ENCODE assay signal across 21 cellular contexts in the genomic region with DNA sequence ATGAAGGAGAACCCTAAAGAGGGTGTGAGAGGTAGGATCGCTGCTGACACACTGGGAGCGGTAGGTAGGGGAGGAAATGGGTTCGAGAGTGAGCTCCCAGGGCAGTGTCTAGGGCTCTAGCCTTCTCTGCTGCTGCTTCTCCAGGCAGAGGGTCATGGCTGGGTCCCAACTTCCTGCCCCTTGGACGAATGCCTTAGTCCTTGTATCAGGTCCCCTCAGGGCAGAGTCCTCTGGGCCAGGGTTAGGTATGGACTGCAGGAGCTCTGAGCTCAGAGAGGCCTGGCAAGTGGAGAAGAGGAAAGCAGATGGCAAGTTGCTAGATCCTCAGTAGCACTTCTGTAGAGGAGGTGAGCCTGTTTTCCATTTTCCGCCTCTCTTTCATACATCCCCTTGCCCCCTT. TPM values are rescaled to one million over a fixed set of nuclear protein-coding genes. Genes with fewer than 3 reads are reported as not detected.
DNase-seq lines count a peak whose midpoint lies in the region; ATAC-seq, FAIRE-seq and TF ChIP-seq lines count a peak whose summit lies in the region.
"Had no signal": no experiment of that assay in that cellular context is flagged by ENCODE, and none has a peak within 500 bp of the region (broad histone marks: within the 10 kb centered on the region; RNA-seq: fewer than 3 reads in every experiment).

No MANE protein-coding gene starts in this region.

- H3K36me3 Mint-ChIP-seq in neural crest cell (ENCODE audit: low read depth): no peaks in the 10 kb centered on the region
- H3K36me3 Mint-ChIP-seq: CD8-positive, alpha-beta T cell had no signal

- H3K4me3 ChIP-seq in right atrium auricular region (no peak overlapping the region), uterus (no peak overlapping the region)
- H3K4me3 ChIP-seq: prostate gland, vagina had no signal

- H3K9me3 Mint-ChIP-seq in neural crest cell: no peaks in the 10 kb centered on the region
- H3K9me3 Mint-ChIP-seq: CD8-positive, alpha-beta T cell had no signal

- H3K27me3 ChIP-seq in right atrium auricular region (no peaks in the 10 kb centered on the region), uterus (no peaks in the 10 kb centered on the region)
- H3K27me3 ChIP-seq: vagina had no signal

- TF ChIP-seq POLR2A in uterus (IDR thresholded peaks at IDR 0.05): no peak

- DNase-seq in right atrium auricular region (ENCODE audit: low spot score): no peak
- DNase-seq in left cardiac atrium: no peak
- no peak for DNase-seq in caudate nucleus (lab: John Stamatoyannopoulos, UW)
- DNase-seq in neural crest cell (ENCODE audit: low read depth, low spot score): no peak
- no peak for DNase-seq in uterus
- no peak for DNase-seq in NCI-H1930 (lab: John Stamatoyannopoulos, UW)
- DNase-seq in RCC 7860 (ENCODE audit: low spot score): no peak
- no peak for DNase-seq in activated naive CD4-positive, alpha-beta T cell (lab: John Stamatoyannopoulos, UW)
- DNase-seq: activated effector memory CD4-positive, alpha-beta T cell treated with Interleukin-2 at 50 U/mL for 16 hours; amniotic stem cell; CD8-positive, alpha-beta T cell; HCEC 1CT; KBM-7; NCI-H1105 treated with DMSO at 0.1 percent for 48 hours; stimulated activated naive CD4-positive, alpha-beta T cell had no signal

- ATAC-seq in left cardiac atrium: no peak
- ATAC-seq: CD8-positive, alpha-beta T cell had no signal

- intact Hi-C loops in left cardiac atrium (cut with DNase I) (no loop called here), uterus (cut with DNase I; ENCODE audit: low total_unique reads) (no loop called here)

- H3K27ac Mint-ChIP-seq in neural crest cell (ENCODE audit: unreplicated experiment): peak overlapping the region; percentile 14
- H3K27ac Mint-ChIP-seq: CD8-positive, alpha-beta T cell had no signal

- peaks cover 53% of the 10 kb centered on the region for H3K4me1 Mint-ChIP-seq in neural crest cell

- H3K36me3 ChIP-seq in right atrium auricular region (no peaks in the 10 kb centered on the region), uterus (no peaks in the 10 kb centered on the region)
- H3K36me3 ChIP-seq: prostate gland, vagina had no signal

- FAIRE-seq in RCC 7860 (lab: Jason Lieb, UNC): no peak
- FAIRE-seq: colon, endothelial cell of umbilical vein, frontal cortex had no signal

- H3K27ac ChIP-seq in right atrium auricular region (peak overlapping the region; percentile 24 to 40), caudate nucleus (ENCODE audit: low read depth, low read length) (peak overlapping the region; percentile 44), uterus (peak overlapping the region; percentile 10 to 90)
- H3K27ac ChIP-seq: prostate gland, vagina had no signal

- peaks cover 5% of the 10 kb centered on the region for H3K27me3 Mint-ChIP-seq in neural crest cell (ENCODE audit: low read depth)

- no peaks in the 10 kb centered on the region for H3K9me3 ChIP-seq in right atrium auricular region
- H3K9me3 ChIP-seq in uterus: no peaks in the 10 kb centered on the region
- H3K9me3 ChIP-seq: prostate gland, vagina had no signal

- TF ChIP-seq CTCF in right atrium auricular region (IDR thresholded peaks at IDR 0.05) (no peak), neural crest cell (conservative IDR thresholded peaks at IDR 0.05) (no peak), uterus (IDR thresholded peaks at IDR 0.05) (no peak)

- H3K4me3 Mint-ChIP-seq in neural crest cell: peak overlapping the region; percentile 74
- H3K4me3 Mint-ChIP-seq: CD8-positive, alpha-beta T cell had no signal

- peaks cover 0 to 55% of the 10 kb centered on the region in 2 donors for H3K4me1 ChIP-seq in right atrium auricular region
- H3K4me1 ChIP-seq in uterus: peaks cover 9 to 13% of the 10 kb centered on the region in 2 donors
- H3K4me1 ChIP-seq: prostate gland had no signal

RNA-seq across cellular contexts. Expression of a gene that starts 2.9 kb away (rescaled TPM):
- total RNA-seq in right atrium auricular region (1 to 10 TPM; 6.0 to 9.7 TPM), left cardiac atrium (1 to 10 TPM; 8.5 to 8.9 TPM), neural crest cell (21.3 and 23.1 TPM in 2 replicates), uterus (10 to 100 TPM in 1 of 4 donors, 1 to 10 TPM in 3; 1.3 to 18.2 (median 7.0) TPM)
- total RNA-seq: T-helper 2 cell treated with Interferon-gamma antibody and Interleukin-4, amounts not matched to agents 100 ng/mL and 5 ng/mL, for 36 hours had no signal
